18 cellular contexts compared by ENCODE assay signal in genomic region chr7:31950101-31950755, GRCh38.
A peak's percentile ranks its signal among the peaks of the same experiment; 100 is the strongest.
DNase-seq lines count a peak whose midpoint lies in the region; ATAC-seq, FAIRE-seq and TF ChIP-seq lines count a peak whose summit lies in the region.
"Had no signal": no experiment of that assay in that cellular context is flagged by ENCODE, and none has a peak within 500 bp of the region (broad histone marks: within the 10 kb centered on the region; RNA-seq: fewer than 3 reads in every experiment).

No MANE protein-coding gene starts in this region.

- H3K9me3 ChIP-seq in MM.1S (replicated peaks; ENCODE audit: insufficient read depth, low read length) = no peaks in the 10 kb centered on the region
- H3K9me3 ChIP-seq: lower lobe of right lung had no signal

- no peak overlapping the region for H3K9ac ChIP-seq in MM.1S (ENCODE audit: low read length)

- no peak for FAIRE-seq in bronchial epithelial cell (lab: Jason Lieb, UNC)
- FAIRE-seq: GM18507, urothelium cell line had no signal

- H3K9me2 ChIP-seq in MM.1S (replicated peaks; ENCODE audit: insufficient read depth, low read length) = no peaks in the 10 kb centered on the region

- H3K36me3 ChIP-seq in bronchial epithelial cell (ENCODE audit: control insufficient read depth, insufficient read depth, low read length) = no peaks in the 10 kb centered on the region
- no peaks in the 10 kb centered on the region for H3K36me3 ChIP-seq in MM.1S (replicated peaks; ENCODE audit: insufficient read depth, low read length)
- H3K36me3 ChIP-seq: lower lobe of right lung had no signal

- no peak overlapping the region for H3K27ac ChIP-seq in MM.1S (ENCODE audit: low read length)
- H3K27ac ChIP-seq: lower lobe of right lung had no signal

- no peak overlapping the region for H3K4me3 ChIP-seq in Jurkat, Clone E6-1 (ENCODE audit: low read length)
- H3K4me3 ChIP-seq in bronchial epithelial cell (ENCODE audit: low read depth, low read length) = no peak overlapping the region
- no peak overlapping the region for H3K4me3 ChIP-seq in MM.1S (ENCODE audit: low read length)
- H3K4me3 ChIP-seq: lower lobe of right lung had no signal

- no peaks in the 10 kb centered on the region for H3F3A ChIP-seq in MM.1S (ENCODE audit: insufficient read depth, low read length)

- no peaks in the 10 kb centered on the region for H3K4me1 ChIP-seq in MM.1S (ENCODE audit: low read length)
- H3K4me1 ChIP-seq: lower lobe of right lung had no signal

- H3K4me2 ChIP-seq in MM.1S (ENCODE audit: low read depth, low read length) = no peak overlapping the region

- no peak overlapping the region for H2AFZ ChIP-seq in MM.1S (ENCODE audit: low read length)

- DNase-seq in SKM-1 treated with dmso at 0.1 percent for 144 hours (lab: John Stamatoyannopoulos, UW; ENCODE audit: unreplicated experiment) (peak; percentile 17), SKM-1 (lab: John Stamatoyannopoulos, UW; ENCODE audit: unreplicated experiment) (no peak), bronchial epithelial cell (ENCODE audit: low read depth) (peak; percentile 33), renal cortical epithelial cell (ENCODE audit: low read depth) (peak; percentile 24), MM.1S (no peak), anterior cingulate cortex (lab: John Stamatoyannopoulos, UW) (no peak)
- DNase-seq in Jurkat, Clone E6-1 (ENCODE audit: low read depth, low spot score) = peak; percentile 32
- DNase-seq: ACHN; activated naive CD4-positive, alpha-beta T cell treated with anti-CD3 and anti-CD28 coated beads, Interleukin-2, amount 50 U/mL, for 16 hours; foreskin melanocyte; lower lobe of right lung; naive thymus-derived CD4-positive, alpha-beta T cell; NCI-H1092; NCI-H69; stimulated activated naive CD8-positive, alpha-beta T cell treated with anti-CD3 and anti-CD28 coated beads, Interleukin-15, Interleukin-2, amounts not matched to agents 100 U/mL and 50 U/mL, for 24 hours had no signal

- no peak for ATAC-seq in HG02610 (IDR thresholded peaks at IDR 0.05; ENCODE audit: unreplicated experiment)
- ATAC-seq: lower lobe of right lung; naive thymus-derived CD4-positive, alpha-beta T cell; stimulated activated naive CD8-positive, alpha-beta T cell treated with anti-CD3 and anti-CD28 coated beads, Interleukin-15, Interleukin-2, amounts not matched to agents 100 U/mL and 50 U/mL, for 24 hours had no signal

- TF ChIP-seq CTCF in bronchial epithelial cell (IDR thresholded peaks at IDR 0.05; ENCODE audit: insufficient read depth, low read length, severe bottlenecking) (no peak), MM.1S (IDR thresholded peaks at IDR 0.05; ENCODE audit: low read length) (no peak)

- no peaks in the 10 kb centered on the region for H3K27me3 ChIP-seq in bronchial epithelial cell (ENCODE audit: control insufficient read depth, insufficient read depth, low read length)
- H3K27me3 ChIP-seq in MM.1S (replicated peaks; ENCODE audit: insufficient read depth, low read length) = no peaks in the 10 kb centered on the region

- H3K79me2 ChIP-seq in MM.1S (ENCODE audit: low read length) = no peaks in the 10 kb centered on the region

- no peaks in the 10 kb centered on the region for H4K20me1 ChIP-seq in MM.1S (ENCODE audit: insufficient read depth, low read length)

Comparison
In these comparisons a context has a peak if more than half of its experiments do, and no peak if none do; other contexts are left out.
1. DNase-seq: peak in SKM-1 treated with dmso at 0.1 percent for 144 hours (single experiment), Jurkat, Clone E6-1 (single experiment), bronchial epithelial cell (single experiment) and renal cortical epithelial cell (single experiment); none in SKM-1 (single experiment), MM.1S (single experiment) and anterior cingulate cortex (0 of 58).